Comparison of ENCODE assay signal across 8 cellular contexts in genomic region chr13:109833071-109833470, GRCh38.
"Had no signal": no experiment of that assay in that cellular context is flagged by ENCODE, and none has a peak within 500 bp of the region (broad histone marks: within the 10 kb centered on the region; RNA-seq: fewer than 3 reads in every experiment).

No MANE protein-coding gene starts in this region.

- ATAC-seq: GM12878 had no signal

- DNase-seq: GDM1, GF-D8 had no signal

- FAIRE-seq: G401.6, GM12878, GM12891, GM12892, GM18507, GM19239 had no signal

- H3K4me3 ChIP-seq: GM12878 had no signal
